ENCODE assay signal across 1 cellular context in genomic region chr15:65248506-65248905, GRCh38.
TF ChIP-seq lines count a peak whose summit lies in the region.

No MANE protein-coding gene starts in this region.

TF ChIP-seq in K562, 482 proteins besides CTCF, POLR2A, EP300 and RAD21:
- TF ChIP-seq RBM39 (optimal IDR thresholded peaks at IDR 0.05; ENCODE audit: low read depth, low read length) = no peak
- TF ChIP-seq MCM2 (IDR thresholded peaks at IDR 0.05; ENCODE audit: low read depth) = no peak
- no peak for TF ChIP-seq BRCA1 (IDR thresholded peaks at IDR 0.05)
- no peak for TF ChIP-seq BRCA1 (CRISPR knock-in tag; IDR thresholded peaks at IDR 0.05)
- no peak for TF ChIP-seq SLC30A9 (CRISPR knock-in tag; IDR thresholded peaks at IDR 0.05)
- TF ChIP-seq THAP12 (CRISPR knock-in tag; IDR thresholded peaks at IDR 0.05) = no peak
- no peak for TF ChIP-seq ZNF347 (CRISPR knock-in tag; IDR thresholded peaks at IDR 0.05; ENCODE audit: low read depth)
- no peak for TF ChIP-seq DIDO1 (tag; IDR thresholded peaks at IDR 0.05; ENCODE audit: low read depth)
- no peak for TF ChIP-seq ZBTB9 (CRISPR knock-in tag; IDR thresholded peaks at IDR 0.05)
- no peak for TF ChIP-seq HDAC8 (tag; IDR thresholded peaks at IDR 0.05)
- no peak for TF ChIP-seq PML (IDR thresholded peaks at IDR 0.05; ENCODE audit: low read length)
- no peak for TF ChIP-seq SP2 (IDR thresholded peaks at IDR 0.05; ENCODE audit: extremely low read depth, low read depth, low read length, poor library complexity, severe bottlenecking)
- TF ChIP-seq CCNT2 (IDR thresholded peaks at IDR 0.05; ENCODE audit: borderline replicate concordance, extremely low read depth, insufficient read length, low read depth, low read length) = no peak
- no peak for TF ChIP-seq ELF4 (CRISPR knock-in tag; IDR thresholded peaks at IDR 0.05)
- TF ChIP-seq PTRF (tag; IDR thresholded peaks at IDR 0.05) = no peak
- TF ChIP-seq ZNF239 (CRISPR knock-in tag; IDR thresholded peaks at IDR 0.05) = no peak
- no peak for TF ChIP-seq DMBX1 (CRISPR knock-in tag; IDR thresholded peaks at IDR 0.05; ENCODE audit: borderline replicate concordance)
- no peak for TF ChIP-seq BRD9 (IDR thresholded peaks at IDR 0.05; ENCODE audit: low read depth, partially characterized antibody)
- TF ChIP-seq, protein P1, sequence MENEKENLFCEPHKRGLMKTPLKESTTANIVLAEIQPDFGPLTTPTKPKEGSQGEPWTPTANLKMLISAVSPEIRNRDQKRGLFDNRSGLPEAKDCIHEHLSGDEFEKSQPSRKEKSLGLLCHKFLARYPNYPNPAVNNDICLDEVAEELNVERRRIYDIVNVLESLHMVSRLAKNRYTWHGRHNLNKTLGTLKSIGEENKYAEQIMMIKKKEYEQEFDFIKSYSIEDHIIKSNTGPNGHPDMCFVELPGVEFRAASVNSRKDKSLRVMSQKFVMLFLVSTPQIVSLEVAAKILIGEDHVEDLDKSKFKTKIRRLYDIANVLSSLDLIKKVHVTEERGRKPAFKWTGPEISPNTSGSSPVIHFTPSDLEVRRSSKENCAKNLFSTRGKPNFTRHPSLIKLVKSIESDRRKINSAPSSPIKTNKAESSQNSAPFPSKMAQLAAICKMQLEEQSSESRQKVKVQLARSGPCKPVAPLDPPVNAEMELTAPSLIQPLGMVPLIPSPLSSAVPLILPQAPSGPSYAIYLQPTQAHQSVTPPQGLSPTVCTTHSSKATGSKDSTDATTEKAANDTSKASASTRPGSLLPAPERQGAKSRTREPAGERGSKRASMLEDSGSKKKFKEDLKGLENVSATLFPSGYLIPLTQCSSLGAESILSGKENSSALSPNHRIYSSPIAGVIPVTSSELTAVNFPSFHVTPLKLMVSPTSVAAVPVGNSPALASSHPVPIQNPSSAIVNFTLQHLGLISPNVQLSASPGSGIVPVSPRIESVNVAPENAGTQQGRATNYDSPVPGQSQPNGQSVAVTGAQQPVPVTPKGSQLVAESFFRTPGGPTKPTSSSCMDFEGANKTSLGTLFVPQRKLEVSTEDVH (IDR thresholded peaks at IDR 0.05; ENCODE audit: low read depth, partially characterized antibody) = no peak
- no peak for TF ChIP-seq CREB1 (IDR thresholded peaks at IDR 0.05)
- no peak for TF ChIP-seq CREB1 (CRISPR knock-in tag; IDR thresholded peaks at IDR 0.05)
- no peak for TF ChIP-seq BCL6 (CRISPR knock-in tag; IDR thresholded peaks at IDR 0.05)
